In the genomic region with DNA sequence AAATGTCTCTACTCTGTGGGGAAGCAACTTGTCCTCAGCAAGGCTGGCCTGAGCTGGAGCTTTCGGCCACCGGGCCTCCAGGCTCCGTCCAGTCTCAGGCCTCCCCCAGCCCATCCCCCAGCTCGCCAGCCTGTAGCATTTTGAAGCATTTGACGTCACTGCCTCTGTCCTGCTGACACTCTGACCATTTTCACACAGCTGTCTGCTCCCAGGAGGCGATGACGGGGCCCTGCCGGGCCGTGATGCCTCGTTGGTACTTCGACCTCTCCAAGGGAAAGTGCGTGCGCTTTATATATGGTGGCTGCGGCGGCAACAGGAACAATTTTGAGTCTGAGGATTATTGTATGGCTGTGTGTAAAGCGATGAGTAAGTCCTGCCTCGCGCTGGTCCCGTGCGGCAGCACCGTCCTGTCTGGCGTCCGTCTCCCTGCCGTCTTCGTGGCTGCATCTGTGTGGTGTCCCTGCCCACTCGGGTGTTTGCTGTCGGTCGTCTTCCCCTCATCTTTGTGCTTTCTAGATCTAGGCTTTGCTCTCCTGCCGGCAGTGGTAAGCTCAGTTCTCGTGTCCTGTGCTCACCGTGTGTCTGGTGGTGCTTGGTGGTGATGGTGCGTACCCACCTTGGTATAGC, we compare ENCODE assay signal across 17 cellular contexts. TPM values are rescaled to one million over a fixed set of nuclear protein-coding genes. Genes with fewer than 3 reads are reported as not detected.
DNase-seq lines count a peak whose midpoint lies in the region; ATAC-seq, FAIRE-seq and TF ChIP-seq lines count a peak whose summit lies in the region.
"Had no signal": no experiment of that assay in that cellular context is flagged by ENCODE, and none has a peak within 500 bp of the region (broad histone marks: within the 10 kb centered on the region; RNA-seq: fewer than 3 reads in every experiment).

No MANE protein-coding gene starts in this region.

- no peak overlapping the region for H2BK5ac ChIP-seq in H9 (ENCODE audit: insufficient read length, low read length)

- TF ChIP-seq CTCF in H9 (conservative IDR thresholded peaks at IDR 0.05) (no peak), ascending aorta (IDR thresholded peaks at IDR 0.05) (no peak), keratinocyte (optimal IDR thresholded peaks at IDR 0.05 in 1 of 3, IDR thresholded peaks at IDR 0.05 in 1 of 3, conservative IDR thresholded peaks at IDR 0.05 in 1 of 3; ENCODE audit: extremely low read depth in 1 of 3, insufficient read depth in 2 of 3, low read length in 3 of 3) (no peak)

- no peak overlapping the region for H2AK5ac ChIP-seq in H9 (ENCODE audit: insufficient read length, low read length)

- H4K91ac ChIP-seq in H9 (ENCODE audit: insufficient read length, low read depth, low read length) = no peak overlapping the region

- WGBS in H9 (ENCODE audit: extremely low coverage, insufficient read length, low lambda C conversion rate) = no CpG with 5 or more reads among the region's 32 CpGs

- H3K27ac ChIP-seq in H9 (ENCODE audit: insufficient read length, low read depth, low read length) (no peak overlapping the region), ascending aorta (peak overlapping the region; percentile 60 to 67), keratinocyte (ENCODE audit: control insufficient read depth, insufficient read depth, low read length) (peak overlapping the region; percentile 42)
- H3K27ac ChIP-seq: BLaER1, SK-N-MC had no signal

- dilution Hi-C loops in keratinocyte (cut with MboI; ENCODE audit: extremely low pct_ligation_motif_present, low sequenced_read_pairs) = no loop called here

- H2BK15ac ChIP-seq in H9 (ENCODE audit: low read depth, low read length) = no peak overlapping the region

- DNase-seq in H9 = no peak
- DNase-seq in ascending aorta (ENCODE audit: low spot score in 2 of 2) = no peak
- no peak for DNase-seq in keratinocyte (ENCODE audit: low read depth, low spot score)
- DNase-seq in stimulated activated effector memory CD8-positive, alpha-beta T cell treated with anti-CD3 and anti-CD28 coated beads, Interleukin-12 subunit alpha, Interleukin-12 subunit beta, amount 100 ng/mL, for 72 hours (ENCODE audit: low spot score in 2 of 2) = no peak
- DNase-seq in stimulated activated CD8-positive, alpha-beta memory T cell treated with anti-CD3 and anti-CD28 coated beads, Interleukin-4, amount 100 ng/mL, for 48 hours = no peak
- no peak for DNase-seq in NCI-H2227 (lab: John Stamatoyannopoulos, UW; ENCODE audit: unreplicated experiment)
- DNase-seq: NCI-H1694 treated with DMSO at 0.1 percent for 48 hours; NCI-H82; pancreas; stimulated activated CD4-positive, alpha-beta T cell treated with anti-CD3 and anti-CD28 coated beads, Interleukin-1b, Interleukin-23, amount 100 ng/mL, for 48 hours had no signal

- H4K20me1 ChIP-seq in H9 (ENCODE audit: control insufficient read depth, insufficient read depth, insufficient read length) (peaks cover 4% of the 10 kb centered on the region), keratinocyte (ENCODE audit: control insufficient read depth, extremely low read depth, insufficient read depth, low read length) (no peaks in the 10 kb centered on the region)
- H4K20me1 ChIP-seq: BLaER1 had no signal

- H2AFZ ChIP-seq in H9 (ENCODE audit: low read length) (no peak overlapping the region), keratinocyte (ENCODE audit: control insufficient read depth, low read length) (no peak overlapping the region)

- H3T11ph ChIP-seq in H9 (ENCODE audit: low read length) = no peak overlapping the region

- no peak overlapping the region for H3K14ac ChIP-seq in H9 (ENCODE audit: insufficient read depth, low read length)

- no peak overlapping the region for H4K5ac ChIP-seq in H9 (ENCODE audit: insufficient read length, low read depth, low read length)

- H3K56ac ChIP-seq in H9 (ENCODE audit: insufficient read length, low read depth, low read length) = no peak overlapping the region

- H3K4me1 Mint-ChIP-seq in H9 = peaks cover 2 to 3% of the 10 kb centered on the region in 2 experiments; a peak in 1 of 4 replicates
- H3K4me1 Mint-ChIP-seq in stimulated activated effector memory CD8-positive, alpha-beta T cell treated with anti-CD3 and anti-CD28 coated beads, Interleukin-12 subunit alpha, Interleukin-12 subunit beta, amount 100 ng/mL, for 72 hours = peaks cover 20% of the 10 kb centered on the region

- H2BK120ac ChIP-seq in H9 (ENCODE audit: low read depth, low read length, poor library complexity, severe bottlenecking) = no peak overlapping the region

- ATAC-seq in stimulated activated effector memory CD8-positive, alpha-beta T cell treated with anti-CD3 and anti-CD28 coated beads, Interleukin-12 subunit alpha, Interleukin-12 subunit beta, amount 100 ng/mL, for 72 hours = no peak
- ATAC-seq in HG02571 (IDR thresholded peaks at IDR 0.05; ENCODE audit: unreplicated experiment) = no peak
- ATAC-seq: left colon had no signal

- H3K36me3 Mint-ChIP-seq in H9 (ENCODE audit: insufficient read depth in 1 of 3, low read depth in 3 of 3) = peaks cover 57 to 71% (median 70%) of the 10 kb centered on the region in 3 experiments; a peak in 6 of 7 replicates
- peaks cover 41% of the 10 kb centered on the region for H3K36me3 Mint-ChIP-seq in stimulated activated effector memory CD8-positive, alpha-beta T cell treated with anti-CD3 and anti-CD28 coated beads, Interleukin-12 subunit alpha, Interleukin-12 subunit beta, amount 100 ng/mL, for 72 hours

- no peaks in the 10 kb centered on the region for H3K4me1 ChIP-seq in H9 (ENCODE audit: insufficient read depth, low read length)
- peaks cover 0 to 21% of the 10 kb centered on the region in 2 donors for H3K4me1 ChIP-seq in ascending aorta
- peaks cover 10% of the 10 kb centered on the region for H3K4me1 ChIP-seq in keratinocyte (ENCODE audit: control insufficient read depth, extremely low read depth, insufficient read depth, low read length)
- H3K4me1 ChIP-seq in skeletal muscle satellite cell (ENCODE audit: control insufficient read depth, insufficient read depth, low read length) = peaks cover 27% of the 10 kb centered on the region

- no peak overlapping the region for H2BK20ac ChIP-seq in H9 (ENCODE audit: low read depth, low read length, poor library complexity, severe bottlenecking)

- H3K4me3 ChIP-seq in ascending aorta = no peak overlapping the region
- no peak overlapping the region for H3K4me3 ChIP-seq in keratinocyte (ENCODE audit: control insufficient read depth in 2 of 3, extremely low read depth in 1 of 3, insufficient read depth in 2 of 3, low read depth in 1 of 3, low read length in 3 of 3)
- H3K4me3 ChIP-seq in skeletal muscle satellite cell (ENCODE audit: low read length) = no peak overlapping the region
- H3K4me3 ChIP-seq: BLaER1, pancreas, SK-N-MC had no signal

- no peak overlapping the region for H3K23ac ChIP-seq in H9 (ENCODE audit: insufficient read length, low read depth, low read length)

- no peak overlapping the region for H3K18ac ChIP-seq in H9 (ENCODE audit: insufficient read length, low read depth, low read length)

- peak overlapping the region in 2 of 3 experiments; percentile 73 to 90; a peak in 5 of 7 replicates for H3K27ac Mint-ChIP-seq in H9
- H3K27ac Mint-ChIP-seq in stimulated activated effector memory CD8-positive, alpha-beta T cell treated with anti-CD3 and anti-CD28 coated beads, Interleukin-12 subunit alpha, Interleukin-12 subunit beta, amount 100 ng/mL, for 72 hours = no peak overlapping the region

- H3K4me3 Mint-ChIP-seq in H9 = no peak overlapping the region
- no peak overlapping the region for H3K4me3 Mint-ChIP-seq in stimulated activated effector memory CD8-positive, alpha-beta T cell treated with anti-CD3 and anti-CD28 coated beads, Interleukin-12 subunit alpha, Interleukin-12 subunit beta, amount 100 ng/mL, for 72 hours

- H3K4ac ChIP-seq in H9 (ENCODE audit: low read depth, low read length) = no peak overlapping the region

- H3K9me1 ChIP-seq in keratinocyte (ENCODE audit: control insufficient read depth, extremely low read depth, insufficient read depth, low read length) = peaks cover 2% of the 10 kb centered on the region

- H2BK12ac ChIP-seq in H9 (ENCODE audit: insufficient read length, low read depth, low read length) = no peak overlapping the region

- H3K9ac ChIP-seq in H9 (ENCODE audit: extremely low read depth, insufficient read length, low read length) (no peak overlapping the region), keratinocyte (ENCODE audit: control insufficient read depth, extremely low read depth, insufficient read depth, low read length) (no peak overlapping the region), skeletal muscle satellite cell (ENCODE audit: low read depth, low read length) (no peak overlapping the region)
- H3K9ac ChIP-seq: BLaER1 had no signal

- no peaks in the 10 kb centered on the region for H3K23me2 ChIP-seq in H9 (ENCODE audit: insufficient read length, low read depth, low read length, poor library complexity, severe bottlenecking)

- H3K4me2 ChIP-seq in H9 (ENCODE audit: insufficient read depth, insufficient read length, low read length) (no peak overlapping the region), keratinocyte (ENCODE audit: control insufficient read depth, extremely low read depth, insufficient read depth, low read depth, low read length) (no peak overlapping the region), skeletal muscle satellite cell (ENCODE audit: low read length) (peak overlapping the region; percentile 40)

- H3K9me3 ChIP-seq in H9 (ENCODE audit: control insufficient read depth, low read depth, low read length) (no peaks in the 10 kb centered on the region), ascending aorta (no peaks in the 10 kb centered on the region), keratinocyte (ENCODE audit: control insufficient read depth, low read depth, low read length) (no peaks in the 10 kb centered on the region), skeletal muscle satellite cell (replicated peaks; ENCODE audit: low read length) (no peaks in the 10 kb centered on the region)
- H3K9me3 ChIP-seq: BLaER1, pancreas had no signal

- no peaks in the 10 kb centered on the region for H3K79me2 ChIP-seq in H9 (ENCODE audit: insufficient read depth, low read length)
- H3K79me2 ChIP-seq in keratinocyte (ENCODE audit: control insufficient read depth, insufficient read depth, low read length) = peaks cover 28% of the 10 kb centered on the region

- H4K8ac ChIP-seq in H9 (replicated peaks; ENCODE audit: insufficient read length, low read depth, low read length) = no peak overlapping the region

- FAIRE-seq in keratinocyte (lab: Jason Lieb, UNC) = no peak
- FAIRE-seq: GM19239, pancreas had no signal

- peaks cover 2% of the 10 kb centered on the region for H3K79me1 ChIP-seq in H9 (ENCODE audit: insufficient read depth, low read depth, low read length, poor library complexity, severe bottlenecking)

- intact Hi-C loops in ascending aorta (cut with DNase I) = loop anchor here (2.0 to 10.0 kb wide), 4 partner anchors 55 to 791 kb away; a partner anchor contains a TSS

- no peaks in the 10 kb centered on the region for H3K9me3 Mint-ChIP-seq in H9
- H3K9me3 Mint-ChIP-seq in stimulated activated effector memory CD8-positive, alpha-beta T cell treated with anti-CD3 and anti-CD28 coated beads, Interleukin-12 subunit alpha, Interleukin-12 subunit beta, amount 100 ng/mL, for 72 hours = no peaks in the 10 kb centered on the region

- H3K36me3 ChIP-seq in ascending aorta = peaks cover 36 to 37% of the 10 kb centered on the region in 2 donors
- H3K36me3 ChIP-seq in keratinocyte (ENCODE audit: control insufficient read depth in 2 of 2, extremely low read depth in 1 of 2, insufficient read depth in 2 of 2, low read length in 2 of 2) = peaks cover 32 to 54% of the 10 kb centered on the region in 2 experiments
- H3K36me3 ChIP-seq in skeletal muscle satellite cell (ENCODE audit: insufficient read depth, low read length) = peaks cover 59% of the 10 kb centered on the region

- no peaks in the 10 kb centered on the region for H3K27me3 ChIP-seq in H9 (ENCODE audit: insufficient read depth, low read length)
- H3K27me3 ChIP-seq in ascending aorta = no peaks in the 10 kb centered on the region
- no peaks in the 10 kb centered on the region for H3K27me3 ChIP-seq in keratinocyte (ENCODE audit: control insufficient read depth, extremely low read depth, insufficient read depth, low read length)
- H3K27me3 ChIP-seq in skeletal muscle satellite cell (ENCODE audit: control insufficient read depth, insufficient read depth, low read length) = no peaks in the 10 kb centered on the region
- H3K27me3 ChIP-seq: BLaER1, pancreas had no signal

- no peaks in the 10 kb centered on the region for H3K27me3 Mint-ChIP-seq in H9 (ENCODE audit: low read depth)

RNA-seq across cellular contexts. Expression of a gene that starts 36.1 kb away (rescaled TPM):
- 22.4 and 22.9 TPM in 2 replicates for total RNA-seq in H9 (2021)
- total RNA-seq in ascending aorta = 5.4 TPM
- 45.8 to 74.8 TPM (median 66.2 TPM) in 3 replicates for polyA plus RNA-seq in keratinocyte
- 57.5 TPM for polyA plus RNA-seq in keratinocyte (2011; ENCODE audit: low read depth)
- polyA plus RNA-seq in keratinocyte (2011; cell fraction: cytosol; rRNA removed) = 24.3 and 36.9 TPM in 2 replicates
- polyA plus RNA-seq in keratinocyte (2011; cell fraction: nucleus; rRNA removed) = 97.9 and 116 TPM in 2 replicates
- polyA plus RNA-seq in keratinocyte (2012; ENCODE audit: low replicate concordance) = 66.2 and 72.4 TPM in 2 replicates
- 60.5 to 115 TPM (median 88.8 TPM) in 3 replicates for polyA minus RNA-seq in keratinocyte
- polyA minus RNA-seq in keratinocyte (2011; cell fraction: cytosol; rRNA and poly(A)+ RNA removed) = 102 TPM
- 130 and 161 TPM in 2 replicates for polyA minus RNA-seq in keratinocyte (2011; cell fraction: nucleus; rRNA and poly(A)+ RNA removed)
- not detected in 2 replicates for total RNA-seq in skeletal muscle satellite cell (2012; rRNA removed)
- total RNA-seq: LHCN-M2 had no signal

RNA-seq across cellular contexts. Expression of a gene that starts 53.8 kb away (rescaled TPM):
- total RNA-seq in H9 (2021) = 323 and 328 TPM in 2 replicates
- total RNA-seq in ascending aorta = 216 TPM
- polyA plus RNA-seq in keratinocyte = 376 to 561 TPM (median 531 TPM) in 3 replicates
- 312 TPM for polyA plus RNA-seq in keratinocyte (2011; ENCODE audit: low read depth)
- 134 and 145 TPM in 2 replicates for polyA plus RNA-seq in keratinocyte (2011; cell fraction: cytosol; rRNA removed)
- 936 and 995 TPM in 2 replicates for polyA plus RNA-seq in keratinocyte (2011; cell fraction: nucleus; rRNA removed)
- polyA plus RNA-seq in keratinocyte (2012; ENCODE audit: low replicate concordance) = 212 and 429 TPM in 2 replicates
- polyA minus RNA-seq in keratinocyte = 198 to 355 TPM (median 278 TPM) in 3 replicates
- polyA minus RNA-seq in keratinocyte (2011; cell fraction: cytosol; rRNA and poly(A)+ RNA removed) = 118 TPM
- 388 and 667 TPM in 2 replicates for polyA minus RNA-seq in keratinocyte (2011; cell fraction: nucleus; rRNA and poly(A)+ RNA removed)
- total RNA-seq in skeletal muscle satellite cell (2012; rRNA removed) = 231 and 283 TPM in 2 replicates
